ENCODE assay signal across 12 cellular contexts in the genomic region with DNA sequence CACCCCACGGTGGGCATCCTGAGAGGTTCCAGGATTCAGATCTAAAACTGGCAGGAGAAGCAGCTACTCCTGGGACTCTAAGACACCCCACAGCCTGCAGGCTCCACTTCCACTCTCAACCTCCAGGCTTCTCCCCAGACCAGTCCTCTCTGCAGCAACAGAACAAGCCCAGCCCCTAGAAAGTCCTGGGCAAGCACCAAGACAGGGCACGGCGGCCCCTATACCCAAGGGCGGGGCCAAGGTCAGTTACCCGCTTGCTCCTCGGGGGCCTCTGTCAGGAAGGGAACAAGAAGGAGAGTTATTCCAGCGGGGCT.
DNase-seq lines count a peak whose midpoint lies in the region; ATAC-seq, FAIRE-seq and TF ChIP-seq lines count a peak whose summit lies in the region.
"Had no signal": no experiment of that assay in that cellular context is flagged by ENCODE, and none has a peak within 500 bp of the region (broad histone marks: within the 10 kb centered on the region; RNA-seq: fewer than 3 reads in every experiment).

No MANE protein-coding gene starts in this region.

- peaks cover 0 to 2% (median 0%) of the 10 kb centered on the region in 7 donors for H3K9me3 Mint-ChIP-seq in CD14-positive monocyte
- H3K9me3 Mint-ChIP-seq: activated naive CD4-positive, alpha-beta T cell treated with anti-CD3 and anti-CD28 coated beads, Interleukin-2, amount 10 ng/mL, durations not matched to agents 7 days and 5 days had no signal

- 35% methylated on average over 7 of the region's 7 CpGs for WGBS in GM12878 (ENCODE audit: insufficient coverage, insufficient replicate concordance, low lambda C conversion rate, missing lambda C conversion rate)

- ATAC-seq in GM12878 (peak; percentile 61), mucosa of descending colon (peak; percentile 25), HG03442 (IDR thresholded peaks at IDR 0.05; ENCODE audit: unreplicated experiment) (no peak)

- H3K9me3 ChIP-seq in GM12878 (replicated peaks; ENCODE audit: control insufficient read depth, insufficient read depth, low read length) (no peaks in the 10 kb centered on the region), mucosa of descending colon (no peaks in the 10 kb centered on the region)
- H3K9me3 ChIP-seq: Caco-2, esophagus squamous epithelium, suprapubic skin had no signal

- SMC1A ChIA-PET in GM12878 (lab: Charles Lee; ENCODE audit: uncharacterized antibody, unreplicated experiment): interaction anchor here (0.7 to 2.9 kb wide), 14 partner anchors 11 to 473 kb away, joined by 3 to 68 read pairs (median 4); no protein-coding TSS in a partner anchor

- H3K36me3 ChIP-seq in GM12878 (ENCODE audit: control insufficient read depth in 2 of 2, insufficient read depth in 2 of 2, low read length in 1 of 2) (peaks cover 13% of the 10 kb centered on the region in 2 experiments; a peak in 3 of 4 replicates), mucosa of descending colon (ENCODE audit: low read depth) (no peaks in the 10 kb centered on the region)

- TF ChIP-seq POLR2A in H54 (IDR thresholded peaks at IDR 0.05; ENCODE audit: low read depth, low read length) (no peak), GM12878 (IDR thresholded peaks at IDR 0.05; ENCODE audit: low read depth, low read length) (no peak)

- H3K27ac Mint-ChIP-seq in CD14-positive monocyte: peak overlapping the region in 1 of 7 donors; percentile 20
- H3K27ac Mint-ChIP-seq: activated naive CD4-positive, alpha-beta T cell treated with anti-CD3 and anti-CD28 coated beads, Interleukin-2, amount 10 ng/mL, durations not matched to agents 7 days and 5 days had no signal

- H3K36me3 Mint-ChIP-seq in CD14-positive monocyte: peaks cover 60 to 80% of the 10 kb centered on the region in 2 donors

- H3K4me1 ChIP-seq in GM12878 (ENCODE audit: control insufficient read depth, insufficient read depth, low read length) (no peaks in the 10 kb centered on the region), mucosa of descending colon (ENCODE audit: low read depth) (no peaks in the 10 kb centered on the region)
- H3K4me1 ChIP-seq: Caco-2 had no signal

- CTCF ChIA-PET in GM12878 (lab: Yijun Ruan, JAX): interaction anchor here (0.5 to 17.7 kb wide), 58 partner anchors 9 to 528 kb away, joined by 3 to 415 read pairs (median 5); a partner anchor contains a TSS

- H3K27ac ChIP-seq in GM12878 (ENCODE audit: control insufficient read depth, insufficient read depth): no peak overlapping the region
- H3K27ac ChIP-seq: suprapubic skin had no signal

- H2AFZ ChIP-seq in GM12878 (ENCODE audit: control insufficient read depth, low read depth, low read length): no peak overlapping the region

- H3K4me3 Mint-ChIP-seq in CD14-positive monocyte: no peak overlapping the region
- H3K4me3 Mint-ChIP-seq: activated naive CD4-positive, alpha-beta T cell treated with anti-CD3 and anti-CD28 coated beads, Interleukin-2, amount 10 ng/mL, durations not matched to agents 7 days and 5 days had no signal

- H3K27me3 ChIP-seq in GM12878 (replicated peaks in 1 of 2; ENCODE audit: control insufficient read depth in 2 of 2, insufficient read depth in 2 of 2, low read length in 1 of 2): no peaks in the 10 kb centered on the region
- H3K27me3 ChIP-seq: esophagus squamous epithelium, suprapubic skin had no signal

- H4K20me1 ChIP-seq in GM12878 (ENCODE audit: control insufficient read depth, insufficient read depth): peaks cover 4% of the 10 kb centered on the region; the same call in 1 of the 2 replicates

- H3K4me2 ChIP-seq in GM12878 (ENCODE audit: control insufficient read depth, insufficient read depth): no peak overlapping the region

- TF ChIP-seq RAD21 in GM12878 (IDR thresholded peaks at IDR 0.05; ENCODE audit: insufficient read depth, low read depth, low read length): no peak

- FAIRE-seq in H54 (lab: Jason Lieb, UNC) (no peak), GM12878 (lab: Jason Lieb, UNC) (no peak), frontal cortex (lab: Jason Lieb, UNC) (no peak)

- H3K4me3 ChIP-seq in GM12878 (no peak overlapping the region), mucosa of descending colon (no peak overlapping the region)
- H3K4me3 ChIP-seq: esophagus squamous epithelium, suprapubic skin had no signal

- in situ Hi-C loops in GM12878 (cut with MboI): no loop called here

- RAD21 ChIA-PET in GM12878 (lab: Charles Lee; ENCODE audit: unreplicated experiment): interaction anchor here (0.6 to 7.1 kb wide), 16 partner anchors 15 to 567 kb away, joined by 3 to 170 read pairs (median 4); a partner anchor contains a TSS

- H3K9ac ChIP-seq in GM12878 (ENCODE audit: control insufficient read depth, insufficient read depth, low read length): no peak overlapping the region

- POLR2A ChIA-PET in GM12878 (lab: Charles Lee): interaction anchor here (2.2 kb wide), 1 partner anchor 152 kb away, joined by 5 read pairs; no protein-coding TSS in a partner anchor

- no TSS peak for BruUV-seq in GM12878 (replicated peaks; lab: Mats Ljungman, UMichigan)

- peak; percentile 66 for TF ChIP-seq CTCF in CD14-positive monocyte (IDR thresholded peaks at IDR 0.05)
- TF ChIP-seq CTCF in GM12878 (IDR thresholded peaks at IDR 0.05 in 2 of 3, conservative IDR thresholded peaks at IDR 0.05 in 1 of 3; ENCODE audit: control insufficient read depth in 2 of 3, extremely low read depth in 1 of 3, insufficient read depth in 1 of 3, low read depth in 3 of 3, low read length in 3 of 3): no peak
- TF ChIP-seq CTCF in mucosa of descending colon (IDR thresholded peaks at IDR 0.05): no peak

- no peak for TF ChIP-seq EP300 in GM12878 (IDR thresholded peaks at IDR 0.05; ENCODE audit: borderline replicate concordance in 1 of 2, control insufficient read depth in 1 of 2, low read depth in 2 of 2, low read length in 2 of 2)

- intact Hi-C loops in CD14-positive monocyte (cut with micrococcal nuclease) (loop anchor here (2.0 to 10.0 kb wide), 3 partner anchors 153 to 353 kb away; a partner anchor contains a TSS), GM12878 (cut with micrococcal nuclease; ENCODE audit: unreplicated experiment) (loop anchor here (1.0 to 10.0 kb wide), 2 partner anchors 152 to 393 kb away; a partner anchor contains a TSS), mucosa of descending colon (cut with DNase I, micrococcal nuclease) (loop anchor here in 1 of 2 donors (5.0 kb wide), 1 partner anchor 150 kb away; no protein-coding TSS in a partner anchor)

- H3K27me3 Mint-ChIP-seq in CD14-positive monocyte (ENCODE audit: low read depth in 3 of 3): no peaks in the 10 kb centered on the region
- H3K27me3 Mint-ChIP-seq: activated naive CD4-positive, alpha-beta T cell treated with anti-CD3 and anti-CD28 coated beads, Interleukin-2, amount 10 ng/mL, durations not matched to agents 7 days and 5 days had no signal

- H3K4me1 Mint-ChIP-seq in CD14-positive monocyte: peaks cover 26% of the 10 kb centered on the region

- H3K79me2 ChIP-seq in GM12878 (ENCODE audit: control insufficient read depth, insufficient read depth, low read length): no peaks in the 10 kb centered on the region

- no peak for DNase-seq in CD14-positive monocyte (ENCODE audit: low spot score)
- DNase-seq in H54 (ENCODE audit: insufficient read length, low spot score): peak; percentile 54
- DNase-seq in GM12878 (ENCODE audit: low read depth, low spot score): no peak
- DNase-seq in mucosa of descending colon: no peak
- DNase-seq in frontal cortex (ENCODE audit: low spot score in 2 of 2): no peak
- no peak for DNase-seq in inferior parietal cortex (ENCODE audit: extremely low spot score)
- DNase-seq: NCI-H2081 treated with DMSO at 0.1 percent for 48 hours had no signal

TF ChIP-seq in GM12878, 131 proteins besides CTCF, POLR2A, EP300 and RAD21:
- no peak for TF ChIP-seq MEF2A (IDR thresholded peaks at IDR 0.05; ENCODE audit: insufficient read depth, low read depth, low read length)
- TF ChIP-seq NBN (IDR thresholded peaks at IDR 0.05): no peak
- no peak for TF ChIP-seq SP1 (IDR thresholded peaks at IDR 0.05; ENCODE audit: low read depth, low read length)
- no peak for TF ChIP-seq HCFC1 (IDR thresholded peaks at IDR 0.05; ENCODE audit: low read length)
- no peak for TF ChIP-seq HDAC6 (IDR thresholded peaks at IDR 0.05; ENCODE audit: unreplicated experiment)
- TF ChIP-seq BACH1 (IDR thresholded peaks at IDR 0.05; ENCODE audit: borderline replicate concordance): no peak
